In genomic region chr5:113002423-113002822, GRCh38 we compare ENCODE assay signal across 25 cellular contexts.
"Had no signal": no experiment of that assay in that cellular context is flagged by ENCODE, and none has a peak within 500 bp of the region (broad histone marks: within the 10 kb centered on the region; RNA-seq: fewer than 3 reads in every experiment).

No MANE protein-coding gene starts in this region.

- FAIRE-seq: endometrium, islet of Langerhans, keratinocyte had no signal

- ATAC-seq: effector memory CD8-positive, alpha-beta T cell; esophagus mucosa; gastrocnemius medialis; heart right ventricle; left lung; left ventricle myocardium superior; lower lobe of right lung; mucosa of descending colon had no signal

- DNase-seq: colonic mucosa; cortex of kidney; effector CD8-positive, alpha-beta T cell; effector memory CD8-positive, alpha-beta T cell; endodermal cell; erythroblast; esophagus squamous epithelium; foreskin fibroblast; foreskin melanocyte; gastrocnemius medialis; glutamatergic neuron; head of caudate nucleus; heart right ventricle; hippocampal formation; left cardiac atrium; left lung; left ventricle myocardium superior; lower lobe of right lung; mesenchymal stem cell; mucosa of descending colon had no signal

- H3K4me1 ChIP-seq: colonic mucosa, lower lobe of right lung had no signal

- H3K4me3 ChIP-seq: colonic mucosa, esophagus squamous epithelium, gastrocnemius medialis, heart right ventricle, left lung, lower lobe of right lung, mucosa of descending colon had no signal

- H3K27ac ChIP-seq: colonic mucosa, epithelial cell of prostate, esophagus squamous epithelium, gastrocnemius medialis, heart right ventricle, left lung, lower lobe of right lung had no signal

- H3K9me3 ChIP-seq: colonic mucosa, esophagus squamous epithelium, gastrocnemius medialis, heart right ventricle, left lung, lower lobe of right lung, mucosa of descending colon had no signal

- H3K27me3 ChIP-seq: colonic mucosa, esophagus squamous epithelium, gastrocnemius medialis, heart right ventricle, left lung had no signal
